ENCODE assay signal across 18 cellular contexts in genomic region chr17:75350706-75351105, GRCh38. TPM values are rescaled to one million over a fixed set of nuclear protein-coding genes. Genes with fewer than 3 reads are reported as not detected.
DNase-seq lines count a peak whose midpoint lies in the region; ATAC-seq lines count a peak whose summit lies in the region.
"Had no signal": no experiment of that assay in that cellular context is flagged by ENCODE, and none has a peak within 500 bp of the region (broad histone marks: within the 10 kb centered on the region; RNA-seq: fewer than 3 reads in every experiment).

No MANE protein-coding gene starts in this region.

- no peaks in the 10 kb centered on the region for H3K9me3 ChIP-seq in T-helper 17 cell (ENCODE audit: control insufficient read depth, low read length, poor library complexity, severe bottlenecking)
- H3K9me3 ChIP-seq: ascending aorta, colonic mucosa, upper lobe of right lung had no signal

- no peaks in the 10 kb centered on the region for H3K27me3 Mint-ChIP-seq in activated naive CD4-positive, alpha-beta T cell treated with anti-CD3 and anti-CD28 coated beads, Interleukin-2, amount 50 U/mL, for 24 hours
- H3K27me3 Mint-ChIP-seq in T-helper 17 cell, result no peaks in the 10 kb centered on the region
- H3K27me3 Mint-ChIP-seq in stimulated activated naive B cell treated with anti-CD40 and anti-IgM and Interleukin-4, amounts not matched to agents 10 μg/mL and 1 μg/mL and 100 μg/mL, for 72 hours, result no peaks in the 10 kb centered on the region
- H3K27me3 Mint-ChIP-seq: activated CD8-positive, alpha-beta T cell treated with anti-CD3 and anti-CD28 coated beads for 36 hours; stimulated activated naive CD8-positive, alpha-beta T cell treated with anti-CD3 and anti-CD28 coated beads, Interleukin-15, amount 100 ng/mL, for 72 hours had no signal

- no peaks in the 10 kb centered on the region for H3K9me3 Mint-ChIP-seq in activated naive CD4-positive, alpha-beta T cell treated with anti-CD3 and anti-CD28 coated beads, Interleukin-2, amount 50 U/mL, for 24 hours
- H3K9me3 Mint-ChIP-seq in activated naive CD4-positive, alpha-beta T cell treated with anti-CD3 and anti-CD28 coated beads, Interleukin-2, amount 50 U/mL, for 72 hours, result peaks cover 3 to 4% of the 10 kb centered on the region in 2 donors
- H3K9me3 Mint-ChIP-seq in stimulated activated naive B cell treated with anti-CD40 and anti-IgM and Interleukin-4, amounts not matched to agents 10 μg/mL and 1 μg/mL and 100 μg/mL, for 72 hours, result peaks cover 0 to 4% of the 10 kb centered on the region in 2 donors
- H3K9me3 Mint-ChIP-seq: activated CD8-positive, alpha-beta T cell treated with anti-CD3 and anti-CD28 coated beads for 36 hours; stimulated activated naive CD8-positive, alpha-beta T cell treated with anti-CD3 and anti-CD28 coated beads, Interleukin-15, amount 100 ng/mL, for 72 hours had no signal

- H3K27ac Mint-ChIP-seq in activated naive CD4-positive, alpha-beta T cell treated with anti-CD3 and anti-CD28 coated beads, Interleukin-2, amount 50 U/mL, for 24 hours, result peak overlapping the region; percentile 81
- H3K27ac Mint-ChIP-seq in activated naive CD4-positive, alpha-beta T cell treated with anti-CD3 and anti-CD28 coated beads, Interleukin-2, amount 50 U/mL, for 72 hours, result peak overlapping the region in 1 of 2 donors; percentile 0
- H3K27ac Mint-ChIP-seq in T-helper 17 cell, result peak overlapping the region; percentile 83
- peak overlapping the region; percentile 72 for H3K27ac Mint-ChIP-seq in stimulated activated naive B cell treated with anti-CD40 and anti-IgM and Interleukin-4, amounts not matched to agents 10 μg/mL and 1 μg/mL and 100 μg/mL, for 72 hours

- H3K36me3 Mint-ChIP-seq in activated naive CD4-positive, alpha-beta T cell treated with anti-CD3 and anti-CD28 coated beads, Interleukin-2, amount 50 U/mL, for 24 hours, result peaks cover 5% of the 10 kb centered on the region
- H3K36me3 Mint-ChIP-seq in activated naive CD4-positive, alpha-beta T cell treated with anti-CD3 and anti-CD28 coated beads, Interleukin-2, amount 50 U/mL, for 72 hours, result peaks cover 5 to 17% of the 10 kb centered on the region in 2 donors
- H3K36me3 Mint-ChIP-seq in T-helper 17 cell (ENCODE audit: low read depth), result peaks cover 5% of the 10 kb centered on the region
- H3K36me3 Mint-ChIP-seq in stimulated activated naive B cell treated with anti-CD40 and anti-IgM and Interleukin-4, amounts not matched to agents 10 μg/mL and 1 μg/mL and 100 μg/mL, for 72 hours, result peaks cover 35 to 49% of the 10 kb centered on the region in 2 donors

- H3K4me3 Mint-ChIP-seq in activated naive CD4-positive, alpha-beta T cell treated with anti-CD3 and anti-CD28 coated beads, Interleukin-2, amount 50 U/mL, for 24 hours, result no peak overlapping the region
- H3K4me3 Mint-ChIP-seq in T-helper 17 cell, result peak overlapping the region; percentile 36
- H3K4me3 Mint-ChIP-seq in stimulated activated naive B cell treated with anti-CD40 and anti-IgM and Interleukin-4, amounts not matched to agents 10 μg/mL and 1 μg/mL and 100 μg/mL, for 72 hours, result no peak overlapping the region
- H3K4me3 Mint-ChIP-seq: activated CD8-positive, alpha-beta T cell treated with anti-CD3 and anti-CD28 coated beads for 36 hours; stimulated activated naive CD8-positive, alpha-beta T cell treated with anti-CD3 and anti-CD28 coated beads, Interleukin-15, amount 100 ng/mL, for 72 hours had no signal

- peaks cover 77% of the 10 kb centered on the region for H3K4me1 Mint-ChIP-seq in activated naive CD4-positive, alpha-beta T cell treated with anti-CD3 and anti-CD28 coated beads, Interleukin-2, amount 50 U/mL, for 24 hours
- peaks cover 54% of the 10 kb centered on the region for H3K4me1 Mint-ChIP-seq in T-helper 17 cell
- peaks cover 63 to 83% of the 10 kb centered on the region in 2 donors for H3K4me1 Mint-ChIP-seq in stimulated activated naive B cell treated with anti-CD40 and anti-IgM and Interleukin-4, amounts not matched to agents 10 μg/mL and 1 μg/mL and 100 μg/mL, for 72 hours

- DNase-seq in activated naive CD4-positive, alpha-beta T cell treated with anti-CD3 and anti-CD28 coated beads, Interleukin-2, amount 50 U/mL, for 72 hours (ENCODE audit: low spot score in 2 of 2), result no peak
- no peak for DNase-seq in T-helper 17 cell
- DNase-seq in left kidney (ENCODE audit: low read depth, low spot score), result peak; percentile 71
- DNase-seq in stimulated activated naive B cell treated with anti-CD40 and anti-IgM and Interleukin-4, amounts not matched to agents 10 μg/mL and 1 μg/mL and 100 μg/mL, for 72 hours, result no peak
- no peak for DNase-seq in SKM-1 treated with dmso at 0.1 percent for 144 hours (lab: John Stamatoyannopoulos, UW; ENCODE audit: unreplicated experiment)
- no peak for DNase-seq in DMS 273 treated with DMSO at 0.1 percent for 48 hours (lab: John Stamatoyannopoulos, UW)
- DNase-seq in NCI-H146 treated with DMSO at 0.1 percent for 48 hours (lab: John Stamatoyannopoulos, UW; ENCODE audit: unreplicated experiment), result no peak
- DNase-seq: activated CD8-positive, alpha-beta T cell treated with anti-CD3 and anti-CD28 coated beads for 36 hours; colonic mucosa; foreskin fibroblast; left colon; NCI-H1694 treated with DMSO at 0.1 percent for 48 hours; NCI-H345; stimulated activated naive CD8-positive, alpha-beta T cell treated with anti-CD3 and anti-CD28 coated beads, Interleukin-15, amount 100 ng/mL, for 72 hours; SW 1271; upper lobe of right lung had no signal

- ATAC-seq in activated naive CD4-positive, alpha-beta T cell treated with anti-CD3 and anti-CD28 coated beads, Interleukin-2, amount 50 U/mL, for 72 hours, result no peak
- no peak for ATAC-seq in T-helper 17 cell
- ATAC-seq in stimulated activated naive B cell treated with anti-CD40 and anti-IgM and Interleukin-4, amounts not matched to agents 10 μg/mL and 1 μg/mL and 100 μg/mL, for 72 hours (replicated peaks), result no peak
- ATAC-seq: activated CD8-positive, alpha-beta T cell treated with anti-CD3 and anti-CD28 coated beads for 36 hours; stimulated activated naive CD8-positive, alpha-beta T cell treated with anti-CD3 and anti-CD28 coated beads, Interleukin-15, amount 100 ng/mL, for 72 hours; upper lobe of right lung had no signal

RNA-seq across cellular contexts. Expression of gene GRB2, which starts 54.8 kb away (rescaled TPM):
- total RNA-seq in activated naive CD4-positive, alpha-beta T cell treated with anti-CD3 and anti-CD28 coated beads, Interleukin-2, amount 50 U/mL, for 72 hours, result 100 to 1,000 TPM; 163 to 180 TPM
- total RNA-seq in T-helper 17 cell, result 100 to 1,000 TPM; 112 to 117 TPM
